24 cellular contexts compared by ENCODE assay signal in the genomic region with DNA sequence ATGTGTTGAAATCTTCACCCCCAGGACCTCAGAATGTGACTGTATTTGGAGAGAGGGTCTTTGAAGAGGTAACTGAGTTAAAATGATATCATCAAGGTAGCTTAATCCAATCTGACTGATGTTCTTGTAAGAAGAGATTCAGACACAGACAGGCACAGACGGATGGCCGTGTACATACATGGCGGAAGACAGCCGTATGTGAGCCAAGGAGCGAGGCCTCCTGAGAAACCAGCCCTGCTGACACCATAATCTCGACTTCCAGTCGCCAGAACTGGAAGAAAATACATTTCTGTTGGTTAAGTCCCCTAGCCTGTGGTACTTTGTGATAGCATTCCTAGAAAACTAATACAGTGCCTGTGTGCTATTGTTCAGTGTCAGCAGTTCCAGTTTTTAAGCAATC.
"Had no signal": no experiment of that assay in that cellular context is flagged by ENCODE, and none has a peak within 500 bp of the region (broad histone marks: within the 10 kb centered on the region; RNA-seq: fewer than 3 reads in every experiment).

No MANE protein-coding gene starts in this region.

- H3K4me1 Mint-ChIP-seq: stimulated activated memory B cell treated with anti-CD40 and anti-IgM and Interleukin-4, amounts not matched to agents 10 μg/mL and 1 μg/mL and 100 μg/mL, for 72 hours had no signal

- FAIRE-seq: kidney had no signal

- H3K27me3 Mint-ChIP-seq: stimulated activated memory B cell treated with anti-CD40 and anti-IgM and Interleukin-4, amounts not matched to agents 10 μg/mL and 1 μg/mL and 100 μg/mL, for 72 hours; stimulated activated naive CD8-positive, alpha-beta T cell treated with anti-CD3 and anti-CD28 coated beads, Interleukin-15, Interleukin-2, amounts not matched to agents 100 ng/mL and 50 ng/mL, for 24 hours had no signal

- H3K9me3 ChIP-seq: gastrocnemius medialis, heart right ventricle, prostate gland, right lobe of liver, spleen, tibial artery, upper lobe of left lung, uterus had no signal

- H3K27ac Mint-ChIP-seq: mesothelial cell of epicardium; neural progenitor cell; stimulated activated memory B cell treated with anti-CD40 and anti-IgM and Interleukin-4, amounts not matched to agents 10 μg/mL and 1 μg/mL and 100 μg/mL, for 72 hours; stimulated activated naive CD8-positive, alpha-beta T cell treated with anti-CD3 and anti-CD28 coated beads, Interleukin-15, Interleukin-2, amounts not matched to agents 100 ng/mL and 50 ng/mL, for 24 hours had no signal

- H3K36me3 ChIP-seq: gastrocnemius medialis, heart right ventricle, neural progenitor cell, prostate gland, right lobe of liver, spleen, tibial artery, upper lobe of left lung, uterus had no signal

- H3K4me3 Mint-ChIP-seq: mesothelial cell of epicardium; neural progenitor cell; stimulated activated memory B cell treated with anti-CD40 and anti-IgM and Interleukin-4, amounts not matched to agents 10 μg/mL and 1 μg/mL and 100 μg/mL, for 72 hours; stimulated activated naive CD8-positive, alpha-beta T cell treated with anti-CD3 and anti-CD28 coated beads, Interleukin-15, Interleukin-2, amounts not matched to agents 100 ng/mL and 50 ng/mL, for 24 hours had no signal

- H3K36me3 Mint-ChIP-seq: stimulated activated memory B cell treated with anti-CD40 and anti-IgM and Interleukin-4, amounts not matched to agents 10 μg/mL and 1 μg/mL and 100 μg/mL, for 72 hours had no signal

- H3K27ac ChIP-seq: coronary artery, gastrocnemius medialis, heart right ventricle, neural progenitor cell, parathyroid adenoma, prostate gland, right lobe of liver, spleen, tibial artery, upper lobe of left lung, uterus had no signal

- H3K9me3 Mint-ChIP-seq: stimulated activated memory B cell treated with anti-CD40 and anti-IgM and Interleukin-4, amounts not matched to agents 10 μg/mL and 1 μg/mL and 100 μg/mL, for 72 hours; stimulated activated naive CD8-positive, alpha-beta T cell treated with anti-CD3 and anti-CD28 coated beads, Interleukin-15, Interleukin-2, amounts not matched to agents 100 ng/mL and 50 ng/mL, for 24 hours had no signal

- DNase-seq: caudate nucleus; effector CD4-positive, alpha-beta T cell; gastrocnemius medialis; heart right ventricle; hypothalamus; kidney; mammary epithelial cell; nucleus accumbens; right lobe of liver; spleen; stimulated activated CD4-positive, alpha-beta T cell treated with anti-CD3 and anti-CD28 coated beads, Interleukin-15, amount 100 ng/mL, for 24 hours; stimulated activated CD4-positive, alpha-beta T cell treated with anti-CD3 and anti-CD28 coated beads, Interleukin-1b, Interleukin-23, amount 100 ng/mL, for 48 hours; stimulated activated CD4-positive, alpha-beta T cell treated with anti-CD3 and anti-CD28 coated beads, Interleukin-4, amount 100 ng/mL, for 24 hours; tibial artery; upper lobe of left lung; uterus had no signal

- H3K4me1 ChIP-seq: gastrocnemius medialis, prostate gland, right lobe of liver, tibial artery, upper lobe of left lung, uterus had no signal

- ATAC-seq: gastrocnemius medialis; heart right ventricle; left lobe of liver; right lobe of liver; stimulated activated memory B cell treated with anti-CD40 and anti-IgM and Interleukin-4, amounts not matched to agents 10 μg/mL and 1 μg/mL and 100 μg/mL, for 72 hours had no signal

- H3K27me3 ChIP-seq: gastrocnemius medialis, neural progenitor cell, right lobe of liver, upper lobe of left lung, uterus had no signal

- H3K4me3 ChIP-seq: coronary artery, gastrocnemius medialis, heart right ventricle, neural progenitor cell, prostate gland, right lobe of liver, spleen, tibial artery, upper lobe of left lung, uterus had no signal
